Comparison of ENCODE assay signal across 13 cellular contexts in genomic region chr17:1967092-1967662, GRCh38. TPM values are rescaled to one million over a fixed set of nuclear protein-coding genes. Genes with fewer than 3 reads are reported as not detected.
DNase-seq lines count a peak whose midpoint lies in the region; ATAC-seq and TF ChIP-seq lines count a peak whose summit lies in the region.
"Had no signal": no experiment of that assay in that cellular context is flagged by ENCODE, and none has a peak within 500 bp of the region (broad histone marks: within the 10 kb centered on the region; RNA-seq: fewer than 3 reads in every experiment).

No MANE protein-coding gene starts in this region.

- H3K9ac ChIP-seq in H9 (ENCODE audit: extremely low read depth, insufficient read length, low read length), result no peak overlapping the region
- no peak overlapping the region for H3K9ac ChIP-seq in neural progenitor cell

- H4K8ac ChIP-seq in H9 (replicated peaks; ENCODE audit: insufficient read length, low read depth, low read length), result no peak overlapping the region

- H2BK20ac ChIP-seq in H9 (ENCODE audit: low read depth, low read length, poor library complexity, severe bottlenecking), result no peak overlapping the region

- DNase-seq in NCI-H1417 (lab: John Stamatoyannopoulos, UW) (peak; percentile 36 to 70 (median 46)), NCI-H1417 treated with DMSO at 0.1 percent for 48 hours (lab: John Stamatoyannopoulos, UW) (no peak), H9 (peak; percentile 93), neural progenitor cell (ENCODE audit: low spot score) (peak; percentile 25), NCI-H1436 treated with DMSO at 0.1 percent for 48 hours (lab: John Stamatoyannopoulos, UW) (no peak)
- DNase-seq in activated CD8-positive, alpha-beta memory T cell treated with anti-CD3 and anti-CD28 coated beads for 48 hours (ENCODE audit: low read depth in 2 of 3, low spot score in 2 of 3), result peak in 2 of 3 experiments; percentile 8 to 13
- DNase-seq: activated naive CD4-positive, alpha-beta T cell treated with Interleukin-2 at 50 U/mL for 16 hours; DMS153; Peyer's patch; T1000 had no signal

- H3F3A ChIP-seq in neural progenitor cell (ENCODE audit: low read depth), result peaks cover under 1% of the 10 kb centered on the region

- H3K4me3 Mint-ChIP-seq in H9 (peak overlapping the region in 1 of 2 experiments; percentile 12; a peak in 1 of 5 replicates), neural progenitor cell (no peak overlapping the region)
- H3K4me3 Mint-ChIP-seq: natural killer cell treated with Interleukin-12 subunit alpha and Interleukin-12 subunit beta and Interleukin-15 and Interleukin-18, amount 100 ng/mL, for 72 hours had no signal

- H3K79me1 ChIP-seq in H9 (ENCODE audit: insufficient read depth, low read depth, low read length, poor library complexity, severe bottlenecking), result no peaks in the 10 kb centered on the region

- H3K27ac ChIP-seq in H9 (ENCODE audit: insufficient read length, low read depth, low read length) (no peak overlapping the region), neural progenitor cell (no peak overlapping the region)
- H3K27ac ChIP-seq: Peyer's patch had no signal

- H3K36me3 Mint-ChIP-seq in H9 (ENCODE audit: insufficient read depth in 1 of 3, low read depth in 3 of 3), result no peaks in the 10 kb centered on the region
- peaks cover 3% of the 10 kb centered on the region for H3K36me3 Mint-ChIP-seq in neural progenitor cell
- H3K36me3 Mint-ChIP-seq: natural killer cell treated with Interleukin-12 subunit alpha and Interleukin-12 subunit beta and Interleukin-15 and Interleukin-18, amount 100 ng/mL, for 72 hours had no signal

- no peaks in the 10 kb centered on the region for H3K9me3 Mint-ChIP-seq in H9
- no peaks in the 10 kb centered on the region for H3K9me3 Mint-ChIP-seq in neural progenitor cell
- H3K9me3 Mint-ChIP-seq: natural killer cell treated with Interleukin-12 subunit alpha and Interleukin-12 subunit beta and Interleukin-15 and Interleukin-18, amount 100 ng/mL, for 72 hours had no signal

- H2BK120ac ChIP-seq in H9 (ENCODE audit: low read depth, low read length, poor library complexity, severe bottlenecking), result no peak overlapping the region

- H3K4me1 ChIP-seq in H9 (ENCODE audit: insufficient read depth, low read length) (no peaks in the 10 kb centered on the region), neural progenitor cell (peaks cover 12% of the 10 kb centered on the region)
- H3K4me1 ChIP-seq: Peyer's patch had no signal

- H2AFZ ChIP-seq in H9 (ENCODE audit: low read length), result no peak overlapping the region
- H2AFZ ChIP-seq in neural progenitor cell (replicated peaks), result no peak overlapping the region

- H2BK15ac ChIP-seq in H9 (ENCODE audit: low read depth, low read length), result no peak overlapping the region

- H3K14ac ChIP-seq in H9 (ENCODE audit: insufficient read depth, low read length), result no peak overlapping the region

- H3K79me2 ChIP-seq in H9 (ENCODE audit: insufficient read depth, low read length), result no peaks in the 10 kb centered on the region
- H3K79me2 ChIP-seq in neural progenitor cell (ENCODE audit: low read depth), result no peaks in the 10 kb centered on the region

- no peak overlapping the region for H4K5ac ChIP-seq in H9 (ENCODE audit: insufficient read length, low read depth, low read length)

- H3K4me2 ChIP-seq in H9 (ENCODE audit: insufficient read depth, insufficient read length, low read length) (no peak overlapping the region), neural progenitor cell (no peak overlapping the region)

- peaks cover 48% of the 10 kb centered on the region for H3K27me3 Mint-ChIP-seq in H9 (ENCODE audit: low read depth)
- H3K27me3 Mint-ChIP-seq in neural progenitor cell (ENCODE audit: insufficient read depth, low read depth), result peaks cover 5% of the 10 kb centered on the region

- no peaks in the 10 kb centered on the region for H4K20me1 ChIP-seq in H9 (ENCODE audit: control insufficient read depth, insufficient read depth, insufficient read length)
- no peaks in the 10 kb centered on the region for H4K20me1 ChIP-seq in neural progenitor cell (ENCODE audit: low read depth)

- ATAC-seq in HG03097 (IDR thresholded peaks at IDR 0.05; ENCODE audit: low FRiP score, unreplicated experiment) (no peak), HG02938 (IDR thresholded peaks at IDR 0.05; ENCODE audit: unreplicated experiment) (no peak)

- H3K4me1 Mint-ChIP-seq in H9, result peaks cover 16 to 27% of the 10 kb centered on the region in 2 experiments
- H3K4me1 Mint-ChIP-seq in neural progenitor cell, result peaks cover 45% of the 10 kb centered on the region

- no peak overlapping the region for H3K4me3 ChIP-seq in neural progenitor cell
- H3K4me3 ChIP-seq: Peyer's patch had no signal

- H3K36me3 ChIP-seq in neural progenitor cell, result no peaks in the 10 kb centered on the region
- H3K36me3 ChIP-seq: Peyer's patch had no signal

- no peak overlapping the region for H3K56ac ChIP-seq in H9 (ENCODE audit: insufficient read length, low read depth, low read length)

- H3K27me3 ChIP-seq in H9 (ENCODE audit: insufficient read depth, low read length) (no peaks in the 10 kb centered on the region), neural progenitor cell (no peaks in the 10 kb centered on the region)
- H3K27me3 ChIP-seq: Peyer's patch had no signal

- no peak overlapping the region for H3K18ac ChIP-seq in H9 (ENCODE audit: insufficient read length, low read depth, low read length)

- TF ChIP-seq CTCF in H9 (conservative IDR thresholded peaks at IDR 0.05), result no peak
- TF ChIP-seq CTCF in neural progenitor cell (IDR thresholded peaks at IDR 0.05), result no peak

- H3K23ac ChIP-seq in H9 (ENCODE audit: insufficient read length, low read depth, low read length), result no peak overlapping the region

- no CpG with 5 or more reads among the region's 13 CpGs for WGBS in H9 (ENCODE audit: extremely low coverage, insufficient read length, low lambda C conversion rate)

- no peaks in the 10 kb centered on the region for H3K9me3 ChIP-seq in H9 (ENCODE audit: control insufficient read depth, low read depth, low read length)
- no peaks in the 10 kb centered on the region for H3K9me3 ChIP-seq in neural progenitor cell (ENCODE audit: low read depth)
- H3K9me3 ChIP-seq: Peyer's patch had no signal

- H3K23me2 ChIP-seq in H9 (ENCODE audit: insufficient read length, low read depth, low read length, poor library complexity, severe bottlenecking), result no peaks in the 10 kb centered on the region

- no peak overlapping the region for H2AK5ac ChIP-seq in H9 (ENCODE audit: insufficient read length, low read length)

- H2BK5ac ChIP-seq in H9 (ENCODE audit: insufficient read length, low read length), result no peak overlapping the region

- H3K4ac ChIP-seq in H9 (ENCODE audit: low read depth, low read length), result no peak overlapping the region

- no peak overlapping the region for H4K91ac ChIP-seq in H9 (ENCODE audit: insufficient read length, low read depth, low read length)

- H3K27ac Mint-ChIP-seq in H9 (peak overlapping the region; percentile 36 to 93 (median 81); a peak in 4 of 7 replicates), neural progenitor cell (no peak overlapping the region)
- H3K27ac Mint-ChIP-seq: natural killer cell treated with Interleukin-12 subunit alpha and Interleukin-12 subunit beta and Interleukin-15 and Interleukin-18, amount 100 ng/mL, for 72 hours had no signal

- H2BK12ac ChIP-seq in H9 (ENCODE audit: insufficient read length, low read depth, low read length), result no peak overlapping the region

- H3T11ph ChIP-seq in H9 (ENCODE audit: low read length), result no peak overlapping the region

RNA-seq across cellular contexts. Expression of gene RTN4RL1, which starts 58.0 kb away (rescaled TPM):
- total RNA-seq in H9 (2021), result 0.18 and 0.22 TPM in 2 replicates
- total RNA-seq in neural progenitor cell (ENCODE audit: low replicate concordance), result 3.4 and 7.2 TPM in 2 replicates
- total RNA-seq: natural killer cell treated with Interleukin-12 subunit alpha and Interleukin-12 subunit beta and Interleukin-15 and Interleukin-18, amount 100 ng/mL, for 72 hours; Peyer's patch had no signal

Comparison
In these comparisons a context has a peak if more than half of its experiments do, and no peak if none do; other contexts are left out.
1. DNase-seq: peak in NCI-H1417 (3 of 3), H9 (single experiment), activated CD8-positive, alpha-beta memory T cell treated with anti-CD3 and anti-CD28 coated beads for 48 hours (2 of 3) and neural progenitor cell (single experiment); none in NCI-H1417 treated with DMSO at 0.1 percent for 48 hours (single experiment) and NCI-H1436 treated with DMSO at 0.1 percent for 48 hours (single experiment).